ENCODE assay signal across 26 cellular contexts in genomic region chr1:60461889-60462595, GRCh38.
A peak's percentile ranks its signal among the peaks of the same experiment; 100 is the strongest.
DNase-seq lines count a peak whose midpoint lies in the region; ATAC-seq and TF ChIP-seq lines count a peak whose summit lies in the region.
"Had no signal": no experiment of that assay in that cellular context is flagged by ENCODE, and none has a peak within 500 bp of the region (broad histone marks: within the 10 kb centered on the region; RNA-seq: fewer than 3 reads in every experiment).

No MANE protein-coding gene starts in this region.

- POLR2A ChIA-PET in WTC11 (lab: Charles Lee) = no interaction called here

- peak overlapping the region; percentile 28 for H3K27ac ChIP-seq in HUES48 (ENCODE audit: low read depth, low read length)
- H3K27ac ChIP-seq in prostate gland = no peak overlapping the region
- no peak overlapping the region for H3K27ac ChIP-seq in sigmoid colon
- H3K27ac ChIP-seq: A549, KMS-11, SJSA1 had no signal

- H3K36me3 ChIP-seq in HUES48 (ENCODE audit: control insufficient read depth, insufficient read depth, low read length) (no peaks in the 10 kb centered on the region), prostate gland (no peaks in the 10 kb centered on the region), sigmoid colon (no peaks in the 10 kb centered on the region)
- H3K36me3 ChIP-seq: SJSA1 had no signal

- ATAC-seq in WTC11 = peak; percentile 62
- ATAC-seq: A549, HCT116, Right ventricle myocardium inferior had no signal

- WGBS in prostate gland = 67% methylated on average over 5 of the region's 5 CpGs
- 76% methylated on average over 5 of the region's 5 CpGs for WGBS in sigmoid colon, 2 donors

- no peak overlapping the region for H3K27ac Mint-ChIP-seq in WTC11
- H3K27ac Mint-ChIP-seq: B cell had no signal

- H3K4me1 ChIP-seq in HUES48 (ENCODE audit: control insufficient read depth, insufficient read depth, low read length) = peaks cover 11% of the 10 kb centered on the region; the same call in 1 of the 2 replicates
- H3K4me1 ChIP-seq in prostate gland (replicated peaks) = no peaks in the 10 kb centered on the region
- H3K4me1 ChIP-seq in sigmoid colon = no peaks in the 10 kb centered on the region
- H3K4me1 ChIP-seq: A549, SJSA1 had no signal

- TF ChIP-seq POLR2A in prostate gland (IDR thresholded peaks at IDR 0.05) = no peak
- TF ChIP-seq POLR2A in sigmoid colon (IDR thresholded peaks at IDR 0.05) = no peak

- no peak for DNase-seq in WTC11 (ENCODE audit: low spot score)
- DNase-seq in foreskin fibroblast = peak; percentile 3 to 22
- peak; percentile 93 for DNase-seq in renal cortical epithelial cell (ENCODE audit: low read depth)
- no peak for DNase-seq in prostate gland (ENCODE audit: low spot score)
- no peak for DNase-seq in sigmoid colon
- no peak for DNase-seq in NCI-H146 treated with DMSO at 0.1 percent for 48 hours (lab: John Stamatoyannopoulos, UW; ENCODE audit: unreplicated experiment)
- DNase-seq in OCI-M1 (lab: John Stamatoyannopoulos, UW) = no peak
- DNase-seq: DMS53, GF-D8, GOT3, IMR-90, NCI-H1105, NCI-H146, NCI-H2029 treated with DMSO at 0.1 percent for 48 hours, NCI-H2171, NCI-H345, NCI-H524, NCI-H82 had no signal

- TF ChIP-seq CTCF in WTC11 (IDR thresholded peaks at IDR 0.05) = no peak
- no peak for TF ChIP-seq CTCF in foreskin fibroblast (IDR thresholded peaks at IDR 0.05; ENCODE audit: low read depth, low read length)
- TF ChIP-seq CTCF in prostate gland (IDR thresholded peaks at IDR 0.05) = no peak
- no peak for TF ChIP-seq CTCF in sigmoid colon (IDR thresholded peaks at IDR 0.05)

- H3K27me3 ChIP-seq in HUES48 (ENCODE audit: control insufficient read depth, insufficient read depth, low read length) = no peaks in the 10 kb centered on the region
- H3K27me3 ChIP-seq in prostate gland (replicated peaks; ENCODE audit: insufficient read depth) = no peaks in the 10 kb centered on the region
- H3K27me3 ChIP-seq in sigmoid colon = no peaks in the 10 kb centered on the region
- H3K27me3 ChIP-seq: SJSA1 had no signal

- intact Hi-C loops in prostate gland (cut with DNase I) = no loop called here
- intact Hi-C loops in sigmoid colon (cut with DNase I) = no loop called here

- peaks cover 11% of the 10 kb centered on the region for H3K4me1 Mint-ChIP-seq in WTC11
- H3K4me1 Mint-ChIP-seq: B cell had no signal

- H3K27me3 Mint-ChIP-seq in WTC11 (ENCODE audit: low read depth) = peaks cover 73% of the 10 kb centered on the region
- H3K27me3 Mint-ChIP-seq: B cell had no signal

- CTCF ChIA-PET in WTC11 (lab: Charles Lee) = no interaction called here

- H3K9me3 ChIP-seq in HUES48 (ENCODE audit: control insufficient read depth, insufficient read depth, low read length) (no peaks in the 10 kb centered on the region), prostate gland (no peaks in the 10 kb centered on the region), sigmoid colon (no peaks in the 10 kb centered on the region)
- H3K9me3 ChIP-seq: A549, SJSA1 had no signal

- H3K36me3 Mint-ChIP-seq in WTC11 = no peaks in the 10 kb centered on the region
- H3K36me3 Mint-ChIP-seq: CD14-positive monocyte had no signal

- H3K4me3 ChIP-seq in HUES48 (ENCODE audit: low read depth, low read length) (no peak overlapping the region), foreskin fibroblast (ENCODE audit: low read depth in 1 of 2, low read length in 2 of 2) (no peak overlapping the region), prostate gland (no peak overlapping the region), sigmoid colon (no peak overlapping the region)
- H3K4me3 ChIP-seq: A549, SJSA1 had no signal

- H3K9me3 Mint-ChIP-seq in WTC11 = peaks cover 12% of the 10 kb centered on the region

- no peak for TF ChIP-seq EP300 in sigmoid colon (IDR thresholded peaks at IDR 0.05)

- no peak overlapping the region for H3K9ac ChIP-seq in HUES48 (ENCODE audit: low read depth, low read length)
- H3K9ac ChIP-seq: KMS-11 had no signal

- H3K4me3 Mint-ChIP-seq in WTC11 = no peak overlapping the region
- H3K4me3 Mint-ChIP-seq: B cell, CD14-positive monocyte had no signal

TF ChIP-seq in WTC11, 78 proteins besides CTCF, POLR2A, EP300 and RAD21 (continues in another document):
- no peak for TF ChIP-seq ATF1 (CRISPR knock-in tag; IDR thresholded peaks at IDR 0.05)
- no peak for TF ChIP-seq SMAD4 (CRISPR knock-in tag; IDR thresholded peaks at IDR 0.05)
- no peak for TF ChIP-seq TEAD1 (CRISPR knock-in tag; IDR thresholded peaks at IDR 0.05)
- no peak for TF ChIP-seq SMAD3 (CRISPR knock-in tag; IDR thresholded peaks at IDR 0.05; ENCODE audit: borderline replicate concordance)
- no peak for TF ChIP-seq ZNF512 (CRISPR knock-in tag; IDR thresholded peaks at IDR 0.05; ENCODE audit: borderline replicate concordance)
- TF ChIP-seq ZNF425 (CRISPR knock-in tag; conservative IDR thresholded peaks at IDR 0.05) = no peak
- TF ChIP-seq NR1H2 (CRISPR knock-in tag; IDR thresholded peaks at IDR 0.05) = no peak
- TF ChIP-seq ZNF263 (CRISPR knock-in tag; IDR thresholded peaks at IDR 0.05; ENCODE audit: low read depth) = no peak
- no peak for TF ChIP-seq AFF4 (CRISPR knock-in tag; IDR thresholded peaks at IDR 0.05; ENCODE audit: borderline replicate concordance)
- TF ChIP-seq JUN (CRISPR knock-in tag; IDR thresholded peaks at IDR 0.05) = no peak
- no peak for TF ChIP-seq CDX4 (CRISPR knock-in tag; IDR thresholded peaks at IDR 0.05; ENCODE audit: borderline replicate concordance)
- no peak for TF ChIP-seq ZNF138 (CRISPR knock-in tag; conservative IDR thresholded peaks at IDR 0.05)
- no peak for TF ChIP-seq EMX1 (CRISPR knock-in tag; IDR thresholded peaks at IDR 0.05)
- TF ChIP-seq ELF4 (CRISPR knock-in tag; IDR thresholded peaks at IDR 0.05; ENCODE audit: low read depth) = no peak

Comparison
In these comparisons a context has a peak if more than half of its experiments do, and no peak if none do; other contexts are left out.
1. DNase-seq: peak in foreskin fibroblast (2 of 2) and renal cortical epithelial cell (single experiment); none in WTC11 (single experiment), prostate gland (single experiment), sigmoid colon (single experiment), NCI-H146 treated with DMSO at 0.1 percent for 48 hours (single experiment) and OCI-M1 (single experiment).